Comparison of ENCODE assay signal across 2 cellular contexts in the genomic region with DNA sequence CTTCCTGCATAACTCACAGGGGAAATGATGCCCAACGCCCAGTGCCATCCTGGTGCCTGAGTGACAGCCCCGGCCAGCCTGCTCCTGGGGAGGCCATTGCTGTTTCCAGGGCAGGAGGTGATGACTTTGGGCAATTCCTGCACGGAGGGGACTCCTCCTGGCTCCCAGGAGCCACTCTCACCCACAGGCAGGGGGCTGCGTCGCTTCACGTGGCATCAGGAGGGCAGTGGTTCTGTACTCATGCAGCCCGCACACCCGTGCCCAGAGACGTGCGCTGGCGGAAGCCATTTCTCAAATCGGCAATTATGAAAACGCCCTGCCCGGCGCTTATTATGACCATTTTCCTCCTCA.
TF ChIP-seq lines count a peak whose summit lies in the region.

No MANE protein-coding gene starts in this region.

TF ChIP-seq in HepG2, 621 proteins besides CTCF, POLR2A, EP300 and RAD21:
- TF ChIP-seq ZNF792 (CRISPR knock-in tag; IDR thresholded peaks at IDR 0.05) (no peak), AGO2 (optimal IDR thresholded peaks at IDR 0.05; ENCODE audit: low read depth, low read length) (peak; percentile 13), KDM2A (CRISPR knock-in tag; IDR thresholded peaks at IDR 0.05; ENCODE audit: borderline replicate concordance, low read depth) (no peak), DRAP1 (CRISPR knock-in tag; IDR thresholded peaks at IDR 0.05) (no peak), ZFP1 (CRISPR knock-in tag; IDR thresholded peaks at IDR 0.05) (no peak), ZNF572 (CRISPR knock-in tag; IDR thresholded peaks at IDR 0.05) (0 out of 2 replicates have a peak, but pooled peaks have one; percentile 27)

TF ChIP-seq in H1, 55 proteins besides CTCF, POLR2A, EP300 and RAD21:
- no peak for TF ChIP-seq CHD2 (IDR thresholded peaks at IDR 0.05; ENCODE audit: low read length)
- TF ChIP-seq, protein P1, sequence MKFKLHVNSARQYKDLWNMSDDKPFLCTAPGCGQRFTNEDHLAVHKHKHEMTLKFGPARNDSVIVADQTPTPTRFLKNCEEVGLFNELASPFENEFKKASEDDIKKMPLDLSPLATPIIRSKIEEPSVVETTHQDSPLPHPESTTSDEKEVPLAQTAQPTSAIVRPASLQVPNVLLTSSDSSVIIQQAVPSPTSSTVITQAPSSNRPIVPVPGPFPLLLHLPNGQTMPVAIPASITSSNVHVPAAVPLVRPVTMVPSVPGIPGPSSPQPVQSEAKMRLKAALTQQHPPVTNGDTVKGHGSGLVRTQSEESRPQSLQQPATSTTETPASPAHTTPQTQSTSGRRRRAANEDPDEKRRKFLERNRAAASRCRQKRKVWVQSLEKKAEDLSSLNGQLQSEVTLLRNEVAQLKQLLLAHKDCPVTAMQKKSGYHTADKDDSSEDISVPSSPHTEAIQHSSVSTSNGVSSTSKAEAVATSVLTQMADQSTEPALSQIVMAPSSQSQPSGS (IDR thresholded peaks at IDR 0.05; ENCODE audit: low read length) = no peak
- TF ChIP-seq JUN (IDR thresholded peaks at IDR 0.05; ENCODE audit: low read depth, low read length) = no peak
- no peak for TF ChIP-seq BCL11A (IDR thresholded peaks at IDR 0.05; ENCODE audit: low read depth in 2 of 2, low read length in 2 of 2)
- no peak for TF ChIP-seq GTF2F1 (IDR thresholded peaks at IDR 0.05; ENCODE audit: borderline replicate concordance, low read depth, low read length)
- no peak for TF ChIP-seq HDAC6 (IDR thresholded peaks at IDR 0.05; ENCODE audit: low read depth, low read length)
- TF ChIP-seq, protein P2, sequence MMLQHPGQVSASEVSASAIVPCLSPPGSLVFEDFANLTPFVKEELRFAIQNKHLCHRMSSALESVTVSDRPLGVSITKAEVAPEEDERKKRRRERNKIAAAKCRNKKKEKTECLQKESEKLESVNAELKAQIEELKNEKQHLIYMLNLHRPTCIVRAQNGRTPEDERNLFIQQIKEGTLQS (IDR thresholded peaks at IDR 0.05; ENCODE audit: insufficient read depth, low read depth, low read length) = no peak
- TF ChIP-seq KDM4A (IDR thresholded peaks at IDR 0.05; ENCODE audit: low read depth, low read length, severe bottlenecking) = no peak
- TF ChIP-seq KDM1A (IDR thresholded peaks at IDR 0.05; ENCODE audit: borderline replicate concordance, low read length) = no peak
- TF ChIP-seq CBX5 (IDR thresholded peaks at IDR 0.05; ENCODE audit: low read depth, low read length) = no peak
- TF ChIP-seq NANOG (IDR thresholded peaks at IDR 0.05; ENCODE audit: insufficient read depth, low read depth, low read length, poor library complexity, severe bottlenecking) = no peak
- no peak for TF ChIP-seq SRF (IDR thresholded peaks at IDR 0.05; ENCODE audit: low read depth, low read length)
- TF ChIP-seq TEAD4 (IDR thresholded peaks at IDR 0.05; ENCODE audit: low read depth, low read length) = no peak
